Comparison of ENCODE assay signal across 1 cellular context in the genomic region with DNA sequence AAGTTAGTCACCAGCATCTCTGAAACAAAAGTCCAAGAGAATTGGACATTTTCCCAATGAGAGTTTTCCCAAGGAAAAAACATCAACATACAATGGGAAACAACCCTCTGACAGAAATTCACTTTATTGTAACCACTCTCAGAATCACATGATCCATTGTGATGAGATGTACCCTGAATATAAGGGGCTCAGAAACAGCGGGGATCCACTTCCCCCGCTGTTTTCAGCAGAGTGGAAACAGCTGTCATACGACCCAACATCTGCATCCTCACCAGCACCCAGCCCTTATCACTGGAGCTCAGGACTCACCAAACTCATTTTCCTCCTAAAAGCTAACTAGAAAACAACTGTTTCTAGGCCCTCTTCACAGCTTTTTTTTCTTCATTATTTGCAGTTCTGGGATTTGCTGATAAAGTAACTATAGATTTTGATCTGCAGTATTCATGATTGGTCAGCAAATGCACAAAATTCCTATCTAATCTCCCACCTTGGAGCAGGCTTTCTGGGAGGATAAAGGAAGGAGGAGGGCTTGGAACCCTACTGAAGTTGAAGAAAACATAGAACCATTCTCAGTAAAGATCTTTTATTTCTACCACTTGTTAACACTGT.
TF ChIP-seq lines count a peak whose summit lies in the region.

No MANE protein-coding gene starts in this region.

TF ChIP-seq in WTC11, 78 proteins besides CTCF, POLR2A, EP300 and RAD21 (continued from another document):
- TF ChIP-seq ZNF281 (CRISPR knock-in tag; IDR thresholded peaks at IDR 0.05) (no peak), ZNF263 (CRISPR knock-in tag; IDR thresholded peaks at IDR 0.05; ENCODE audit: low read depth) (no peak), NFE2L1 (CRISPR knock-in tag; IDR thresholded peaks at IDR 0.05) (no peak)
TF ChIP-seq in WTC11: peak in this region for 0.
